Comparison of ENCODE assay signal across 15 cellular contexts in the genomic region with DNA sequence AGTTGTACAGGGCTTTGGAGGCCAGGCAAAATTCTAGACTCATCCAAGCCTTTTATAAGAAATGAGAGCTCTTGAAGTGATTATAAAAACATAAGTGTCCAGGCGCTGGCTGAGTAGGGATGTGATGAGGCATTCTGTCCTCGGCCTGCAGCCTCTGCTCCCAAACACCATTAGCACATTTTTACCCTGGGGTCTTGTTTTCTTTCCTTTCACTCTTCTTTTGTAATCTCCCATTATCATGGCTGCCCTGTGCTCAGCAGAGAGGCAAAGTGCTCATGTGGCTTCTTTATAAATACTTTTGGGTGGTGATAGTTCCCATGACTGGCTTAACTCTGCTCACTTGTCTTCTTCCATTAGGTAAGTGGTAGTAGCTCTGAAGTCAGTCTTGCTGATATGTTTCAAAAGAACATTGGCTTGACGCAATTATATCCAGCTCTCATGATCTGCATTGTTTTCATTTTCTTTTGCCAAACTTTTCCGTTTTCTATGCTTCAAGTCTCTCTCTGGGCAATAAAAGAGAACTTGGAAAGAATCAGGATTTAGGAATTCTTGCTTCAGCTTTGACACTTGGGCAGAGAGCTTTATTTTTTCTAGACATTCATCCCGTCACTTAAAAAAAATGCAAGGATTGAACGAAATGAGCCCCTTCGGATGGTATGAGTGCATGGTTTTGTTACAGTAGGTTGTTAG.
A peak's percentile ranks its signal among the peaks of the same experiment; 100 is the strongest.
DNase-seq lines count a peak whose midpoint lies in the region; ATAC-seq and TF ChIP-seq lines count a peak whose summit lies in the region.
"Had no signal": no experiment of that assay in that cellular context is flagged by ENCODE, and none has a peak within 500 bp of the region (broad histone marks: within the 10 kb centered on the region; RNA-seq: fewer than 3 reads in every experiment).

No MANE protein-coding gene starts in this region.

- TF ChIP-seq CTCF in smooth muscle cell (IDR thresholded peaks at IDR 0.05; ENCODE audit: borderline replicate concordance, insufficient read depth, poor library complexity, severe bottlenecking): no peak
- TF ChIP-seq CTCF in upper lobe of right lung (IDR thresholded peaks at IDR 0.05): no peak

- H3K9me3 ChIP-seq in adipocyte (ENCODE audit: control insufficient read depth, low read length) (no peaks in the 10 kb centered on the region), smooth muscle cell (replicated peaks; ENCODE audit: low read depth) (no peaks in the 10 kb centered on the region), upper lobe of right lung (no peaks in the 10 kb centered on the region)

- H2AFZ ChIP-seq in smooth muscle cell (ENCODE audit: low read depth): no peak overlapping the region

- H3K27me3 ChIP-seq in adipocyte (replicated peaks; ENCODE audit: control insufficient read depth, insufficient read depth, low read length) (no peaks in the 10 kb centered on the region), smooth muscle cell (ENCODE audit: low read depth) (no peaks in the 10 kb centered on the region), upper lobe of right lung (no peaks in the 10 kb centered on the region)

- H3K9ac ChIP-seq in adipocyte (ENCODE audit: low read length): no peak overlapping the region
- no peak overlapping the region for H3K9ac ChIP-seq in smooth muscle cell (ENCODE audit: low read depth)

- H3K36me3 ChIP-seq in adipocyte (ENCODE audit: control insufficient read depth, insufficient read depth, low read length, severe bottlenecking) (no peaks in the 10 kb centered on the region), smooth muscle cell (ENCODE audit: low read depth) (no peaks in the 10 kb centered on the region), upper lobe of right lung (no peaks in the 10 kb centered on the region)

- intact Hi-C loops in upper lobe of right lung (cut with DNase I): no loop called here

- H3K4me3 ChIP-seq in adipocyte (ENCODE audit: low read length): peak overlapping the region; percentile 28
- H3K4me3 ChIP-seq in smooth muscle cell: no peak overlapping the region
- no peak overlapping the region for H3K4me3 ChIP-seq in upper lobe of right lung

- H3K4me2 ChIP-seq in smooth muscle cell: peak overlapping the region; percentile 20

- H3K79me2 ChIP-seq in smooth muscle cell (ENCODE audit: low read depth): no peaks in the 10 kb centered on the region

- H3K27ac ChIP-seq in smooth muscle cell (ENCODE audit: low read depth) (peak overlapping the region; percentile 0), upper lobe of right lung (no peak overlapping the region)

- peak; percentile 96 for DNase-seq in EL
- peak; percentile 74 for DNase-seq in adipocyte (ENCODE audit: low read depth)
- peak; percentile 37 for DNase-seq in hepatic stellate cell (ENCODE audit: low spot score)
- no peak for DNase-seq in smooth muscle cell (lab: John Stamatoyannopoulos, UW; ENCODE audit: unreplicated experiment)
- no peak for DNase-seq in upper lobe of right lung
- no peak for DNase-seq in effector CD4-positive, alpha-beta T cell
- DNase-seq in NCI-H774 (lab: John Stamatoyannopoulos, UW): no peak
- DNase-seq: activated T-cell treated with anti-CD3 and anti-CD28 coated beads, Interleukin-2, amount 50 U/mL, for 48 hours; CD8-positive, alpha-beta T cell; cortex of kidney; GDM1; NCI-H1092; stimulated activated CD4-positive, alpha-beta T cell treated with anti-CD3 and anti-CD28 coated beads, Interleukin-12 subunit alpha, Interleukin-12 subunit beta, amount 100 ng/mL, for 4 hours had no signal

- 41% methylated on average over 7 of the region's 7 CpGs for WGBS in smooth muscle cell (ENCODE audit: low lambda C conversion rate)

- peaks cover 5% of the 10 kb centered on the region for H3K4me1 ChIP-seq in adipocyte (ENCODE audit: control insufficient read depth, insufficient read depth, low read length)
- no peaks in the 10 kb centered on the region for H3K4me1 ChIP-seq in smooth muscle cell (ENCODE audit: low read depth)
- no peaks in the 10 kb centered on the region for H3K4me1 ChIP-seq in upper lobe of right lung

- H4K20me1 ChIP-seq in smooth muscle cell (ENCODE audit: low read depth): no peaks in the 10 kb centered on the region

- no peak for ATAC-seq in SK-N-SH treated with all-trans-retinoic acid at 6 μM for 48 hours
- ATAC-seq in upper lobe of right lung: no peak
- ATAC-seq: CD8-positive, alpha-beta T cell; esophagus mucosa had no signal

- no peaks in the 10 kb centered on the region for H3F3A ChIP-seq in smooth muscle cell (ENCODE audit: low read depth)

TF ChIP-seq in SK-N-SH treated with all-trans-retinoic acid at 6 μM for 48 hours, 23 proteins besides CTCF, POLR2A, EP300 and RAD21:
- TF ChIP-seq TSHZ2 (CRISPR knock-in tag; IDR thresholded peaks at IDR 0.05): no peak
- TF ChIP-seq ISL1 (CRISPR knock-in tag; IDR thresholded peaks at IDR 0.05): no peak
- TF ChIP-seq TOX (CRISPR knock-in tag; IDR thresholded peaks at IDR 0.05; ENCODE audit: borderline replicate concordance): no peak
- no peak for TF ChIP-seq ZFP3 (CRISPR knock-in tag; IDR thresholded peaks at IDR 0.05)
- TF ChIP-seq ZFP30 (CRISPR knock-in tag; IDR thresholded peaks at IDR 0.05): no peak
- no peak for TF ChIP-seq ZNF8 (CRISPR knock-in tag; IDR thresholded peaks at IDR 0.05)
- TF ChIP-seq ZNF565 (CRISPR knock-in tag; conservative IDR thresholded peaks at IDR 0.05; ENCODE audit: low read depth): no peak
- TF ChIP-seq TCF4 (CRISPR knock-in tag; IDR thresholded peaks at IDR 0.05; ENCODE audit: borderline replicate concordance): no peak
- TF ChIP-seq ZNF70 (CRISPR knock-in tag; IDR thresholded peaks at IDR 0.05): no peak
- TF ChIP-seq ARNTL (CRISPR knock-in tag; IDR thresholded peaks at IDR 0.05; ENCODE audit: borderline replicate concordance, low read depth): no peak
- no peak for TF ChIP-seq ZC3H10 (CRISPR knock-in tag; IDR thresholded peaks at IDR 0.05)
- TF ChIP-seq BACH2 (CRISPR knock-in tag; IDR thresholded peaks at IDR 0.05; ENCODE audit: borderline replicate concordance): no peak

Comparison
In these comparisons a context has a peak if more than half of its experiments do, and no peak if none do; other contexts are left out.
1. DNase-seq: peak in EL (single experiment), adipocyte (single experiment) and hepatic stellate cell (single experiment); none in smooth muscle cell (single experiment), upper lobe of right lung (single experiment), effector CD4-positive, alpha-beta T cell (single experiment) and NCI-H774 (single experiment).